Comparison of ENCODE assay signal across 8 cellular contexts in the genomic region with DNA sequence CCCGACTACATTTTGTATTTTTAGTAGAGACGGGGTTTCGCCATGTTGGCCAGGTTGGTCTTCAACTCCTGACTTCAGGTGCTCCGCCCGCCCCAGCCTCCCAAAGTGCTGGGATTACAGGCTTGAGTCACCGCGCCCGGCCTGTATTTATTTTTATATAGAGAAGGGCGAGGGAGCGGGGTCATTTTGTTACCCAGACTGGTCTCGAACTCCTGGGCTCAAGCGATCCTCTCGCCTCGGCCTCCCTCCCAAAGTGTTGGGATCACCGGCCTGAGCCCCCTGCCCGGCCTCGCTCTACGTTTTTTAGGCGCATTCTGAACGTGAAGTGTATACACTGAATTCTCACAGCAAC. TPM values are rescaled to one million over a fixed set of nuclear protein-coding genes. Genes with fewer than 3 reads are reported as not detected.
DNase-seq lines count a peak whose midpoint lies in the region; ATAC-seq and TF ChIP-seq lines count a peak whose summit lies in the region.

No MANE protein-coding gene starts in this region.

- no peak for TF ChIP-seq CTCF in heart left ventricle (IDR thresholded peaks at IDR 0.05)

- H3K27ac ChIP-seq in GM23248 (peak overlapping the region; percentile 88), heart left ventricle (peak overlapping the region; percentile 91 to 99 (median 98))

- 87% methylated on average over 20 of the region's 20 CpGs for WGBS in GM23248 (ENCODE audit: low coverage in 1 of 2, low lambda C conversion rate in 2 of 2, missing lambda C conversion rate in 2 of 2), 2 experiments
- 78 to 85% (median 81%) methylated on average over 20 of the region's 20 CpGs for WGBS in heart left ventricle, 4 donors

- no peak for TF ChIP-seq POLR2A in heart left ventricle (IDR thresholded peaks at IDR 0.05)

- peaks cover 21% of the 10 kb centered on the region for H3F3A ChIP-seq in GM23248 (ENCODE audit: insufficient read depth)

- no peaks in the 10 kb centered on the region for H3K9me3 ChIP-seq in GM23248 (ENCODE audit: low read depth)
- no peaks in the 10 kb centered on the region for H3K9me3 ChIP-seq in heart left ventricle

- H3K36me3 ChIP-seq in GM23248 (ENCODE audit: low read depth) (peaks cover 8% of the 10 kb centered on the region), heart left ventricle (peaks cover 0 to 26% (median 14%) of the 10 kb centered on the region in 9 donors)

- ATAC-seq in heart left ventricle (no peak), HG02759 (IDR thresholded peaks at IDR 0.05; ENCODE audit: unreplicated experiment) (no peak)

- H3K9me2 ChIP-seq in GM23248 (ENCODE audit: insufficient read depth), result no peaks in the 10 kb centered on the region

- H3K4me3 ChIP-seq in GM23248 (peak overlapping the region; percentile 85), heart left ventricle (peak overlapping the region in 11 of 12 donors; percentile 53 to 98 (median 86)), skeletal muscle cell (ENCODE audit: low read depth, low read length) (peak overlapping the region; percentile 64)

- peaks cover 11% of the 10 kb centered on the region; the same call in 1 of the 2 replicates for H4K20me1 ChIP-seq in GM23248 (ENCODE audit: insufficient read depth)

- H2AFZ ChIP-seq in GM23248, result peak overlapping the region; percentile 99

- in situ Hi-C loops in GM23248 (cut with MboI), result no loop called here

- H3K9ac ChIP-seq in GM23248, result peak overlapping the region; percentile 86

- no peak for DNase-seq in GM23248
- DNase-seq in activated CD4-positive, alpha-beta T cell treated with anti-CD3 and anti-CD28 coated beads, Interleukin-2, amount 50 U/mL, for 1 hour, result peak; percentile 8
- DNase-seq in heart left ventricle, result peak in 4 of 5 donors; percentile 10 to 38 (median 28)
- DNase-seq in skeletal muscle cell (ENCODE audit: low read depth), result no peak
- DNase-seq in NK-92 treated with Interleukin-12 subunit alpha and Interleukin-12 subunit beta, amount 100 ng/mL, for 24 hours (lab: John Stamatoyannopoulos, UW), result no peak
- DNase-seq in A172 (ENCODE audit: low spot score), result no peak
- no peak for DNase-seq in NCI-H1105 (lab: John Stamatoyannopoulos, UW)

- peaks cover 42% of the 10 kb centered on the region for H3K79me2 ChIP-seq in GM23248 (ENCODE audit: insufficient read depth)

- H3K4me1 ChIP-seq in GM23248 (ENCODE audit: insufficient read depth), result peaks cover 27% of the 10 kb centered on the region
- H3K4me1 ChIP-seq in heart left ventricle, result peaks cover 0 to 43% (median 32%) of the 10 kb centered on the region in 12 donors

- intact Hi-C loops in heart left ventricle (cut with DNase I), result loop anchor here in 8 of 10 donors (2.0 to 5.0 kb wide), 10 partner anchors 34 to 149 kb away; a partner anchor contains a TSS

- H3K27me3 ChIP-seq in GM23248 (replicated peaks; ENCODE audit: insufficient read depth) (no peaks in the 10 kb centered on the region), heart left ventricle (no peaks in the 10 kb centered on the region)

- H3K4me2 ChIP-seq in GM23248 (ENCODE audit: unreplicated experiment), result peak overlapping the region; percentile 87

RNA-seq across cellular contexts. Expression of a gene that starts 0.5 kb away (rescaled TPM):
- total RNA-seq in GM23248 (2014; rRNA removed; shearing (Covaris generic)), result 41.1 and 46.6 TPM in 2 replicates
- polyA plus RNA-seq in GM23248 (2016; fragmentation: Nextera tagmentation; extraction: Ambion mirVana) (31.6 and 37.7 TPM in 2 replicates), heart left ventricle (10 to 100 TPM; 17.0 to 22.0 TPM)
- 10 to 100 TPM; 41.2 to 69.7 (median 50.0) TPM for total RNA-seq in heart left ventricle
- total RNA-seq in A172 (2014; rRNA removed; shearing (Covaris generic)), result 54.8 and 69.0 TPM in 2 replicates

Comparison
In these comparisons a context has a peak if more than half of its experiments do, and no peak if none do; other contexts are left out.
1. DNase-seq: peak in activated CD4-positive, alpha-beta T cell treated with anti-CD3 and anti-CD28 coated beads, Interleukin-2, amount 50 U/mL, for 1 hour (single experiment) and heart left ventricle (4 of 5); none in GM23248 (single experiment), skeletal muscle cell (single experiment), NK-92 treated with Interleukin-12 subunit alpha and Interleukin-12 subunit beta, amount 100 ng/mL, for 24 hours (single experiment), A172 (single experiment) and NCI-H1105 (single experiment).
2. Peak in every context shown above with its lines, with median percentiles within 50 percentile points of each other: H3K4me3 ChIP-seq.